8 cellular contexts compared by ENCODE assay signal in the genomic region with DNA sequence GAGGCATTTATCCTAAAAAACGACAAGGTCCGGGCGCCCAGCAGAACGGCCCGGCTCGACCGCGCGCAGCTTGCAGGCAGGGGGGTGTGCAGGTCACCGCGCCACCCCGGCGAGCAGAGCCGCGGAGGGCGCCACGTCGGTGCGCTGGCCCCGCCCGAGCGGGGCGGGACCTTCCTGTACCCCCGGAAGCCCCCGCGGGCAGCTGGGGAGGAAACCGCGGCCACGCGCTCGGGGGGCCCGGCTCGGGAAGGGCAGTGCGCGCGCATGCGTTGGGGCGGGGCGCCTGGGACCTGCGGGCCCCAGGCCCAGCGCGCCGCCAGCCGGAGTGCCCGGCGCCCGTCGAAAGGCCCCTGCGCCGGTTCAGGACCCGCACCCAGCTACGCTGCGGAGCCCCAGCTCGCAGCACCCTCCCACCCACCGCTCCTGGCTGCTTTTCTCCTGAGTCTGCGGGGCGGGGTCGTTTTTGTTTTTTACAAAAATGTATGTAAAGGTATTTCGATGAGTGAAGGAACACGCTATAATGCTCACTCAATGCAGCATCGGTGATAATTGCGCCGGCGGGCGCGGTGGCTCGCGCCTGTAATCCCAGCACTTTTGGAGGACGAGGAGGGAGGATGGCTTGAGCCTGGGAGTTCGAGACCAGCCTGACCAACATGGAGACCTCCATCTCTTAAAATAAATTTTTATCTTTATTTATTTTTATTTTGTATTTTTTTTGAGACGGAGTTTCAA. TPM values are rescaled to one million over a fixed set of nuclear protein-coding genes. Genes with fewer than 3 reads are reported as not detected.
DNase-seq lines count a peak whose midpoint lies in the region; ATAC-seq and TF ChIP-seq lines count a peak whose summit lies in the region.
"Had no signal": no experiment of that assay in that cellular context is flagged by ENCODE, and none has a peak within 500 bp of the region (broad histone marks: within the 10 kb centered on the region; RNA-seq: fewer than 3 reads in every experiment).

No MANE protein-coding gene starts in this region.

- H3K36me3 ChIP-seq in naive thymus-derived CD4-positive, alpha-beta T cell (ENCODE audit: control insufficient read depth in 2 of 3, insufficient read depth in 3 of 3, low read length in 3 of 3): no peaks in the 10 kb centered on the region

- H3K27me3 ChIP-seq in naive thymus-derived CD4-positive, alpha-beta T cell (ENCODE audit: control insufficient read depth in 2 of 2, insufficient read depth in 2 of 2, low read length in 2 of 2): no peaks in the 10 kb centered on the region

- H3K4me3 ChIP-seq in epithelial cell of proximal tubule (ENCODE audit: low read depth, low read length): peak overlapping the region; percentile 50
- peak overlapping the region; percentile 61 for H3K4me3 ChIP-seq in naive thymus-derived CD4-positive, alpha-beta T cell (ENCODE audit: low read length)

- no peaks in the 10 kb centered on the region for H3K36me3 Mint-ChIP-seq in activated CD8-positive, alpha-beta memory T cell treated with anti-CD3 and anti-CD28 coated beads, Interleukin-2, amount 10 ng/mL, durations not matched to agents 7 days and 5 days
- no peaks in the 10 kb centered on the region for H3K36me3 Mint-ChIP-seq in naive thymus-derived CD4-positive, alpha-beta T cell
- H3K36me3 Mint-ChIP-seq in stimulated activated memory B cell treated with anti-CD40 and anti-IgM and Interleukin-4, amounts not matched to agents 10 μg/mL and 1 μg/mL and 100 μg/mL, for 72 hours: no peaks in the 10 kb centered on the region

- H3K27ac Mint-ChIP-seq in activated CD8-positive, alpha-beta memory T cell treated with anti-CD3 and anti-CD28 coated beads, Interleukin-2, amount 10 ng/mL, durations not matched to agents 7 days and 5 days: peak overlapping the region; percentile 75
- peak overlapping the region; percentile 64 to 94 (median 89) for H3K27ac Mint-ChIP-seq in naive thymus-derived CD4-positive, alpha-beta T cell
- H3K27ac Mint-ChIP-seq in stimulated activated memory B cell treated with anti-CD40 and anti-IgM and Interleukin-4, amounts not matched to agents 10 μg/mL and 1 μg/mL and 100 μg/mL, for 72 hours: peak overlapping the region; percentile 78

- H3K4me3 Mint-ChIP-seq in activated CD8-positive, alpha-beta memory T cell treated with anti-CD3 and anti-CD28 coated beads, Interleukin-2, amount 10 ng/mL, durations not matched to agents 7 days and 5 days: peak overlapping the region; percentile 67
- H3K4me3 Mint-ChIP-seq in naive thymus-derived CD4-positive, alpha-beta T cell: peak overlapping the region; percentile 71 to 88 (median 78)
- H3K4me3 Mint-ChIP-seq in stimulated activated memory B cell treated with anti-CD40 and anti-IgM and Interleukin-4, amounts not matched to agents 10 μg/mL and 1 μg/mL and 100 μg/mL, for 72 hours: peak overlapping the region; percentile 74

- H3K4me1 ChIP-seq in naive thymus-derived CD4-positive, alpha-beta T cell (ENCODE audit: control insufficient read depth in 2 of 2, insufficient read depth in 2 of 2, low read length in 2 of 2): peaks cover 0 to 6% of the 10 kb centered on the region in 2 donors

- CTCF ChIA-PET in activated CD8-positive, alpha-beta memory T cell treated with anti-CD3 and anti-CD28 coated beads, Interleukin-2, amount 10 ng/mL, durations not matched to agents 7 days and 5 days (lab: Charles Lee): interaction anchor here (1.0 to 1.8 kb wide), 4 partner anchors 13 to 98 kb away, joined by 3 to 7 read pairs (median 4); no protein-coding TSS in a partner anchor
- CTCF ChIA-PET in naive thymus-derived CD4-positive, alpha-beta T cell (lab: Charles Lee): interaction anchor here (0.6 to 1.4 kb wide), 4 partner anchors 11 to 194 kb away, joined by 3 to 4 read pairs (median 3); no protein-coding TSS in a partner anchor

- H3K4me1 Mint-ChIP-seq in activated CD8-positive, alpha-beta memory T cell treated with anti-CD3 and anti-CD28 coated beads, Interleukin-2, amount 10 ng/mL, durations not matched to agents 7 days and 5 days: peaks cover 10% of the 10 kb centered on the region
- peaks cover 9 to 33% (median 18%) of the 10 kb centered on the region in 7 donors for H3K4me1 Mint-ChIP-seq in naive thymus-derived CD4-positive, alpha-beta T cell
- peaks cover 17% of the 10 kb centered on the region for H3K4me1 Mint-ChIP-seq in stimulated activated memory B cell treated with anti-CD40 and anti-IgM and Interleukin-4, amounts not matched to agents 10 μg/mL and 1 μg/mL and 100 μg/mL, for 72 hours

- peak overlapping the region; percentile 74 for H3K27ac ChIP-seq in naive thymus-derived CD4-positive, alpha-beta T cell (ENCODE audit: low read depth, low read length)

- POLR2A ChIA-PET in naive thymus-derived CD4-positive, alpha-beta T cell (lab: Charles Lee): interaction anchor here (0.6 to 2.5 kb wide), 16 partner anchors 9 to 1289 kb away, joined by 3 to 13 read pairs (median 3); a partner anchor contains a TSS

- DNase-seq in activated CD8-positive, alpha-beta memory T cell treated with anti-CD3 and anti-CD28 coated beads, Interleukin-2, amount 10 ng/mL, durations not matched to agents 7 days and 5 days: peak; percentile 93
- no peak for DNase-seq in epithelial cell of proximal tubule (ENCODE audit: low read depth)
- peak; percentile 73 to 88 (median 85) for DNase-seq in naive thymus-derived CD4-positive, alpha-beta T cell
- DNase-seq in NCI-H1436 treated with DMSO at 0.1 percent for 48 hours (lab: John Stamatoyannopoulos, UW): no peak

- TF ChIP-seq POLR2A in GM19193 (IDR thresholded peaks at IDR 0.05; ENCODE audit: extremely low read depth, insufficient read depth, insufficient read length): peak; percentile 80

- ATAC-seq in HG03520 (IDR thresholded peaks at IDR 0.05; ENCODE audit: unreplicated experiment): peak; percentile 64
- peak; percentile 97 for ATAC-seq in activated CD8-positive, alpha-beta memory T cell treated with anti-CD3 and anti-CD28 coated beads, Interleukin-2, amount 10 ng/mL, durations not matched to agents 7 days and 5 days
- ATAC-seq in naive thymus-derived CD4-positive, alpha-beta T cell: peak; percentile 96
- peak; percentile 95 for ATAC-seq in stimulated activated memory B cell treated with anti-CD40 and anti-IgM and Interleukin-4, amounts not matched to agents 10 μg/mL and 1 μg/mL and 100 μg/mL, for 72 hours

- H3K27me3 Mint-ChIP-seq in activated CD8-positive, alpha-beta memory T cell treated with anti-CD3 and anti-CD28 coated beads, Interleukin-2, amount 10 ng/mL, durations not matched to agents 7 days and 5 days: no peaks in the 10 kb centered on the region
- no peaks in the 10 kb centered on the region for H3K27me3 Mint-ChIP-seq in naive thymus-derived CD4-positive, alpha-beta T cell
- no peaks in the 10 kb centered on the region for H3K27me3 Mint-ChIP-seq in stimulated activated memory B cell treated with anti-CD40 and anti-IgM and Interleukin-4, amounts not matched to agents 10 μg/mL and 1 μg/mL and 100 μg/mL, for 72 hours

- no peaks in the 10 kb centered on the region for H3K9me3 Mint-ChIP-seq in activated CD8-positive, alpha-beta memory T cell treated with anti-CD3 and anti-CD28 coated beads, Interleukin-2, amount 10 ng/mL, durations not matched to agents 7 days and 5 days (ENCODE audit: low read depth)
- H3K9me3 Mint-ChIP-seq in naive thymus-derived CD4-positive, alpha-beta T cell: no peaks in the 10 kb centered on the region
- H3K9me3 Mint-ChIP-seq in stimulated activated memory B cell treated with anti-CD40 and anti-IgM and Interleukin-4, amounts not matched to agents 10 μg/mL and 1 μg/mL and 100 μg/mL, for 72 hours: no peaks in the 10 kb centered on the region

- H3K9me3 ChIP-seq in naive thymus-derived CD4-positive, alpha-beta T cell (ENCODE audit: control insufficient read depth in 2 of 3, low read length in 3 of 3): no peaks in the 10 kb centered on the region

- intact Hi-C loops in naive thymus-derived CD4-positive, alpha-beta T cell (cut with micrococcal nuclease): loop anchor here in 1 of 2 donors (1.0 to 10.0 kb wide), 6 partner anchors 36 to 244 kb away; a partner anchor contains a TSS

- TF ChIP-seq CTCF in epithelial cell of proximal tubule (conservative IDR thresholded peaks at IDR 0.05; ENCODE audit: low read depth, low read length): no peak

RNA-seq across cellular contexts. Expression of a gene that starts 47.7 kb away (rescaled TPM):
- 1 to 10 TPM; 4.3 to 4.6 TPM for total RNA-seq in activated CD8-positive, alpha-beta memory T cell treated with anti-CD3 and anti-CD28 coated beads, Interleukin-2, amount 10 ng/mL, durations not matched to agents 7 days and 5 days
- 0.75 and 4.5 TPM in 2 replicates for total RNA-seq in epithelial cell of proximal tubule
- total RNA-seq in naive thymus-derived CD4-positive, alpha-beta T cell: 1 to 10 TPM; 3.5 to 7.7 (median 4.2) TPM
- 10 to 100 TPM in 1 of 2 donors, 1 to 10 TPM in 1; 7.9 to 10.1 TPM for polyA plus RNA-seq in naive thymus-derived CD4-positive, alpha-beta T cell
- polyA plus RNA-seq: neural cell had no signal

Comparison
In these comparisons a context has a peak if more than half of its experiments do, and no peak if none do; other contexts are left out.
1. DNase-seq: peak in activated CD8-positive, alpha-beta memory T cell treated with anti-CD3 and anti-CD28 coated beads, Interleukin-2, amount 10 ng/mL, durations not matched to agents 7 days and 5 days (single experiment) and naive thymus-derived CD4-positive, alpha-beta T cell (9 of 9); none in epithelial cell of proximal tubule (single experiment) and NCI-H1436 treated with DMSO at 0.1 percent for 48 hours (single experiment).
2. Peak in every context shown above with its lines, with median percentiles within 50 percentile points of each other: ATAC-seq, H3K27ac Mint-ChIP-seq and H3K4me3 Mint-ChIP-seq.